In the genomic region with DNA sequence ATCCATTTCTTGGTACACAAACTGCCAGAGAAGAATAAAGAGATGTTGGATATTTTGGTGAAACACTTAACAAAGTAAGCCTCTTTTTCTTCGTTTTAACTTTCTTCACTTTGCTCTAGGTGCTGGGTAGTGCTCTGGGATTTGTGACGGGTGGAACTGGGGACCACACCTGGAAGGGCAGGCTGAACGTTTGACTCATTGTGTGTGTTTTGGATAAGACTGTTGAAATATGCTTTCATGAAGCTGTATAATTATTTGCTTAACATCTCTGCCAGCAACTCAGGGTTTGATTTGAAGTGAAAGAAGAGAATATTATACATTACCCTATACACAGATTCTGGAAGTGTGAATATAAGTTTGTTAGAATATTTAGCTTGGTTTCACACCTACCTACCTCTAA, we compare ENCODE assay signal across 21 cellular contexts.
A peak's percentile ranks its signal among the peaks of the same experiment; 100 is the strongest.
DNase-seq lines count a peak whose midpoint lies in the region; ATAC-seq and TF ChIP-seq lines count a peak whose summit lies in the region.
"Had no signal": no experiment of that assay in that cellular context is flagged by ENCODE, and none has a peak within 500 bp of the region (broad histone marks: within the 10 kb centered on the region; RNA-seq: fewer than 3 reads in every experiment).

No MANE protein-coding gene starts in this region.

- no peaks in the 10 kb centered on the region for H3F3A ChIP-seq in PC-3 (ENCODE audit: low read length, unreplicated experiment)

- intact Hi-C loops in PC-3 (cut with micrococcal nuclease) = loop anchor here (1.0 kb wide), 1 partner anchor 37 kb away; no protein-coding TSS in a partner anchor

- DNase-seq in DMS53 (lab: John Stamatoyannopoulos, UW) (peak; percentile 14), PC-3 (peak; percentile 72), epithelial cell of esophagus (ENCODE audit: low read depth) (peak; percentile 65), osteocyte (ENCODE audit: extremely low spot score, unreplicated experiment) (no peak), immature natural killer cell (no peak), OCI-M2 (lab: John Stamatoyannopoulos, UW; ENCODE audit: unreplicated experiment) (no peak)
- DNase-seq: CD8-positive, alpha-beta memory T cell; DMS79; GM23248; H9; NCI-H1105 treated with DMSO at 0.1 percent for 48 hours; NCI-H2029 treated with DMSO at 0.1 percent for 48 hours; NCI-H226; NCI-H510A treated with DMSO at 0.1 percent for 48 hours; NCI-H748 treated with DMSO at 0.1 percent for 48 hours; Right ventricle myocardium superior had no signal

- ATAC-seq in PC-3 (peak; percentile 100), HG02798 (IDR thresholded peaks at IDR 0.05; ENCODE audit: poor library complexity, unreplicated experiment) (no peak), GM18868 (IDR thresholded peaks at IDR 0.05; ENCODE audit: unreplicated experiment) (no peak)

- no peak overlapping the region for H2AFZ ChIP-seq in PC-3 (ENCODE audit: low read length)
- H2AFZ ChIP-seq: GM23248 had no signal

- peak overlapping the region; percentile 47 for H3K4me2 ChIP-seq in PC-3 (ENCODE audit: low read length)
- H3K4me2 ChIP-seq: KMS-11 had no signal

- H3K36me3 Mint-ChIP-seq in osteocyte (ENCODE audit: unreplicated experiment) = peaks cover 84% of the 10 kb centered on the region
- H3K36me3 Mint-ChIP-seq in immature natural killer cell = peaks cover 29 to 45% (median 43%) of the 10 kb centered on the region in 3 donors

- H3K4me3 ChIP-seq in PC-3 (ENCODE audit: low read length) (no peak overlapping the region), epithelial cell of esophagus (ENCODE audit: low read length) (no peak overlapping the region)
- H3K4me3 ChIP-seq: GM23248, SK-N-MC had no signal

- peak overlapping the region; percentile 14 for H3K27ac Mint-ChIP-seq in osteocyte (ENCODE audit: unreplicated experiment)
- no peak overlapping the region for H3K27ac Mint-ChIP-seq in immature natural killer cell

- CTCF ChIA-PET in PC-3 (lab: Charles Lee) = interaction anchor here (0.7 kb wide), 1 partner anchor 1778 kb away, joined by 5 read pairs; no protein-coding TSS in a partner anchor

- H3K9me2 ChIP-seq in PC-3 (replicated peaks; ENCODE audit: low read length) = no peaks in the 10 kb centered on the region

- no peaks in the 10 kb centered on the region for H4K20me1 ChIP-seq in PC-3 (ENCODE audit: low read length)

- POLR2A ChIA-PET in PC-3 (lab: Charles Lee; ENCODE audit: unreplicated experiment) = no interaction called here

- BruUV-seq in PC-3 (replicated peaks; lab: Mats Ljungman, UMichigan) = no TSS peak

- no peaks in the 10 kb centered on the region for H3K79me2 ChIP-seq in PC-3 (ENCODE audit: low read length)

- H3K27ac ChIP-seq in PC-3 (ENCODE audit: low read length) = no peak overlapping the region
- H3K27ac ChIP-seq: C4-2B, GM23248, KMS-11, SK-N-MC had no signal

- H3K27me3 ChIP-seq in PC-3 (ENCODE audit: low read length) = no peaks in the 10 kb centered on the region

- H3K4me1 Mint-ChIP-seq in osteocyte (ENCODE audit: unreplicated experiment) (peaks cover 18% of the 10 kb centered on the region), immature natural killer cell (peaks cover 7 to 13% of the 10 kb centered on the region in 2 donors)

- no peaks in the 10 kb centered on the region for H3K9me3 Mint-ChIP-seq in osteocyte (ENCODE audit: unreplicated experiment)
- no peaks in the 10 kb centered on the region for H3K9me3 Mint-ChIP-seq in immature natural killer cell
- H3K9me3 Mint-ChIP-seq: CD8-positive, alpha-beta memory T cell; H9 had no signal

- H3K36me3 ChIP-seq in PC-3 (ENCODE audit: low read depth, low read length) = no peaks in the 10 kb centered on the region

- H3K9ac ChIP-seq in PC-3 (ENCODE audit: low read length) = no peak overlapping the region
- H3K9ac ChIP-seq: GM23248, KMS-11 had no signal

- TF ChIP-seq CTCF in PC-3 (conservative IDR thresholded peaks at IDR 0.05; ENCODE audit: low read depth, low read length) (no peak), epithelial cell of esophagus (IDR thresholded peaks at IDR 0.05; ENCODE audit: insufficient read depth, low read depth, low read length, missing control alignments) (no peak), osteocyte (IDR thresholded peaks at IDR 0.05) (no peak)

- no peak overlapping the region for H3K4me3 Mint-ChIP-seq in osteocyte (ENCODE audit: unreplicated experiment)
- H3K4me3 Mint-ChIP-seq in immature natural killer cell = no peak overlapping the region
- H3K4me3 Mint-ChIP-seq: CD8-positive, alpha-beta memory T cell; H9 had no signal

- H3K4me1 ChIP-seq in PC-3 (ENCODE audit: insufficient read depth, low read length) = peaks cover 10% of the 10 kb centered on the region

- no peaks in the 10 kb centered on the region for H3K27me3 Mint-ChIP-seq in osteocyte (ENCODE audit: unreplicated experiment)
- peaks cover 0 to 4% (median 2%) of the 10 kb centered on the region in 3 donors for H3K27me3 Mint-ChIP-seq in immature natural killer cell (ENCODE audit: low read depth in 3 of 3)
- H3K27me3 Mint-ChIP-seq: CD8-positive, alpha-beta memory T cell had no signal

- H3K9me3 ChIP-seq in PC-3 (ENCODE audit: low read length) = no peaks in the 10 kb centered on the region

Comparison
In these comparisons a context has a peak if more than half of its experiments do, and no peak if none do; other contexts are left out.
1. DNase-seq: peak in DMS53 (single experiment), PC-3 (single experiment) and epithelial cell of esophagus (single experiment); none in osteocyte (single experiment), immature natural killer cell (0 of 3) and OCI-M2 (single experiment).